In genomic region chr12:15859136-15859535, GRCh38 we compare ENCODE assay signal across 17 cellular contexts.
"Had no signal": no experiment of that assay in that cellular context is flagged by ENCODE, and none has a peak within 500 bp of the region (broad histone marks: within the 10 kb centered on the region; RNA-seq: fewer than 3 reads in every experiment).

No MANE protein-coding gene starts in this region.

- H3K4me3 ChIP-seq: esophagus muscularis mucosa, heart left ventricle, mucosa of descending colon, ovary, right atrium auricular region, sigmoid colon, skin epidermis, stomach had no signal

- ATAC-seq: heart left ventricle; left lobe of liver; mucosa of descending colon; naive thymus-derived CD8-positive, alpha-beta T cell had no signal

- H3K27ac ChIP-seq: epithelial cell of prostate, esophagus muscularis mucosa, heart left ventricle, ovary, right atrium auricular region, sigmoid colon, skin epidermis, stomach had no signal

- DNase-seq: effector memory CD4-positive, alpha-beta T cell; heart left ventricle; hippocampal formation; mammary epithelial cell; mucosa of descending colon; naive thymus-derived CD8-positive, alpha-beta T cell; ovary; sigmoid colon; stimulated activated CD4-positive, alpha-beta T cell treated with anti-CD3 and anti-CD28 coated beads, Interleukin-12 subunit alpha, Interleukin-12 subunit beta, amount 100 ng/mL, for 4 hours; stimulated activated naive CD4-positive, alpha-beta T cell; stomach; trophoblast cell had no signal

- H3K4me1 ChIP-seq: right atrium auricular region had no signal

- H3K36me3 ChIP-seq: esophagus muscularis mucosa, heart left ventricle, ovary, right atrium auricular region, sigmoid colon, stomach had no signal

- H3K9me3 ChIP-seq: esophagus muscularis mucosa, heart left ventricle, mucosa of descending colon, ovary, right atrium auricular region, sigmoid colon, stomach had no signal

- H3K27me3 ChIP-seq: esophagus muscularis mucosa, ovary, right atrium auricular region, sigmoid colon had no signal
